34 cellular contexts compared by ENCODE assay signal in genomic region chr6:163483107-163483506, GRCh38.
"Had no signal": no experiment of that assay in that cellular context is flagged by ENCODE, and none has a peak within 500 bp of the region (broad histone marks: within the 10 kb centered on the region; RNA-seq: fewer than 3 reads in every experiment).

No MANE protein-coding gene starts in this region.

- H3K4me3 ChIP-seq: adrenal gland, coronary artery, esophagus muscularis mucosa, gastroesophageal sphincter had no signal

- H3K4me3 Mint-ChIP-seq: activated B cell treated with CpG ODN at 0.5 μM for 24 hours; activated CD8-positive, alpha-beta T cell treated with anti-CD3 and anti-CD28 coated beads for 36 hours; activated naive CD4-positive, alpha-beta T cell treated with anti-CD3 and anti-CD28 coated beads for 36 hours; activated naive CD4-positive, alpha-beta T cell treated with anti-CD3 and anti-CD28 coated beads, Interleukin-2, amount 50 U/mL, for 24 hours; activated naive CD8-positive, alpha-beta T cell treated with anti-CD3 and anti-CD28 coated beads for 36 hours; activated naive CD8-positive, alpha-beta T cell treated with anti-CD3 and anti-CD28 coated beads, Interleukin-2, amount 50 U/mL, for 24 hours; activated T-cell treated with anti-CD3 and anti-CD28 coated beads, Interleukin-2, amount 50 U/mL, for 4 hours; central memory CD8-positive, alpha-beta T cell; dendritic cell treated with granulocyte-macrophage colony-stimulating factor and Interleukin-4, amounts not matched to agents 40 ng/mL and 50 ng/mL, for 4 days; endodermal cell; T-helper 17 cell; T-helper 2 cell treated with Interferon-gamma antibody and Interleukin-4, amounts not matched to agents 5 μg/mL and 100 μg/mL, for 36 hours had no signal

- FAIRE-seq: bronchial epithelial cell had no signal

- H3K27me3 Mint-ChIP-seq: activated B cell treated with CpG ODN at 0.5 μM for 24 hours; activated CD8-positive, alpha-beta T cell treated with anti-CD3 and anti-CD28 coated beads for 36 hours; activated naive CD4-positive, alpha-beta T cell treated with anti-CD3 and anti-CD28 coated beads, Interleukin-2, amount 50 U/mL, for 24 hours; activated naive CD8-positive, alpha-beta T cell treated with anti-CD3 and anti-CD28 coated beads for 36 hours; activated naive CD8-positive, alpha-beta T cell treated with anti-CD3 and anti-CD28 coated beads, Interleukin-2, amount 50 U/mL, for 24 hours; central memory CD8-positive, alpha-beta T cell; dendritic cell treated with granulocyte-macrophage colony-stimulating factor and Interleukin-4, amounts not matched to agents 40 ng/mL and 50 ng/mL, for 4 days; T-helper 17 cell had no signal

- DNase-seq: activated B cell treated with CpG ODN at 0.5 μM for 24 hours; activated CD4-positive, alpha-beta T cell treated with anti-CD3 and anti-CD28 coated beads for 48 hours; activated CD4-positive, alpha-beta T cell treated with anti-CD3 and anti-CD28 coated beads, Interleukin-2, amount 50 U/mL, for 1 hour; activated CD4-positive, alpha-beta T cell treated with anti-CD3 and anti-CD28 coated beads, Interleukin-2, amount 50 U/mL, for 48 hours; activated CD8-positive, alpha-beta memory T cell treated with anti-CD3 and anti-CD28 coated beads for 24 hours; activated CD8-positive, alpha-beta T cell treated with anti-CD3 and anti-CD28 coated beads for 36 hours; activated effector memory CD4-positive, alpha-beta T cell treated with anti-CD3 and anti-CD28 coated beads, Interleukin-2, amount 50 U/mL, for 16 hours; activated naive CD4-positive, alpha-beta T cell treated with anti-CD3 and anti-CD28 coated beads for 36 hours; activated naive CD8-positive, alpha-beta T cell treated with anti-CD3 and anti-CD28 coated beads for 36 hours; activated naive CD8-positive, alpha-beta T cell treated with anti-CD3 and anti-CD28 coated beads, Interleukin-2, amount 50 U/mL, for 24 hours; activated T-cell treated with anti-CD3 and anti-CD28 coated beads, Interleukin-2, amount 50 U/mL, for 4 hours; adrenal gland; amygdala; aorta; brain microvascular endothelial cell; dorsolateral prefrontal cortex; effector memory CD4-positive, alpha-beta T cell; endodermal cell; erythroblast; foreskin keratinocyte; T-helper 1 cell; T-helper 17 cell; T1000; WERI-Rb-1 had no signal

- H3K27ac ChIP-seq: adrenal gland, brain microvascular endothelial cell, coronary artery, esophagus muscularis mucosa, foreskin keratinocyte, gastroesophageal sphincter, WERI-Rb-1 had no signal

- ATAC-seq: activated CD4-positive, CD25-positive, alpha-beta regulatory T cell treated with anti-CD3 and anti-CD28 coated beads, Interleukin-2, amount 50 U/mL, for 24 hours; activated CD8-positive, alpha-beta T cell treated with anti-CD3 and anti-CD28 coated beads for 36 hours; activated naive CD8-positive, alpha-beta T cell treated with anti-CD3 and anti-CD28 coated beads, Interleukin-2, amount 50 U/mL, for 24 hours; activated T-cell treated with anti-CD3 and anti-CD28 coated beads, Interleukin-2, amount 50 U/mL, for 4 hours; foreskin keratinocyte; gastroesophageal sphincter; T-helper 17 cell had no signal

- H3K9me3 Mint-ChIP-seq: activated B cell treated with CpG ODN at 0.5 μM for 24 hours; activated CD8-positive, alpha-beta T cell treated with anti-CD3 and anti-CD28 coated beads for 36 hours; activated naive CD4-positive, alpha-beta T cell treated with anti-CD3 and anti-CD28 coated beads for 36 hours; activated naive CD4-positive, alpha-beta T cell treated with anti-CD3 and anti-CD28 coated beads, Interleukin-2, amount 50 U/mL, for 24 hours; activated naive CD8-positive, alpha-beta T cell treated with anti-CD3 and anti-CD28 coated beads for 36 hours; activated naive CD8-positive, alpha-beta T cell treated with anti-CD3 and anti-CD28 coated beads, Interleukin-2, amount 50 U/mL, for 24 hours; activated T-cell treated with anti-CD3 and anti-CD28 coated beads, Interleukin-2, amount 50 U/mL, for 4 hours; activated T-helper 2 cell treated with anti-CD3 and anti-CD28 coated beads, Interferon-gamma antibody, Interleukin-2, Interleukin-4, amounts not matched to agents 10 μg/mL and 5 μg/mL and 100 μg/mL, durations not matched to agents 14 hours and 24 hours and 36 hours; central memory CD8-positive, alpha-beta T cell; dendritic cell treated with granulocyte-macrophage colony-stimulating factor and Interleukin-4, amounts not matched to agents 40 ng/mL and 50 ng/mL, for 4 days; endodermal cell; T-helper 2 cell treated with Interferon-gamma antibody and Interleukin-4, amounts not matched to agents 5 μg/mL and 100 μg/mL, for 36 hours had no signal

- H3K27me3 ChIP-seq: adrenal gland, brain microvascular endothelial cell, dorsolateral prefrontal cortex, esophagus muscularis mucosa, foreskin keratinocyte, gastroesophageal sphincter had no signal

- H3K27ac Mint-ChIP-seq: activated B cell treated with CpG ODN at 0.5 μM for 24 hours; activated CD8-positive, alpha-beta T cell treated with anti-CD3 and anti-CD28 coated beads for 36 hours; activated naive CD4-positive, alpha-beta T cell treated with anti-CD3 and anti-CD28 coated beads for 36 hours; activated naive CD4-positive, alpha-beta T cell treated with anti-CD3 and anti-CD28 coated beads, Interleukin-2, amount 50 U/mL, for 24 hours; activated naive CD8-positive, alpha-beta T cell treated with anti-CD3 and anti-CD28 coated beads for 36 hours; activated naive CD8-positive, alpha-beta T cell treated with anti-CD3 and anti-CD28 coated beads, Interleukin-2, amount 50 U/mL, for 24 hours; activated T-helper 2 cell treated with anti-CD3 and anti-CD28 coated beads, Interferon-gamma antibody, Interleukin-2, Interleukin-4, amounts not matched to agents 10 μg/mL and 5 μg/mL and 100 μg/mL, durations not matched to agents 14 hours and 24 hours and 36 hours; dendritic cell treated with granulocyte-macrophage colony-stimulating factor and Interleukin-4, amounts not matched to agents 40 ng/mL and 50 ng/mL, for 4 days; endodermal cell; T-helper 17 cell; T-helper 2 cell treated with Interferon-gamma antibody and Interleukin-4, amounts not matched to agents 5 μg/mL and 100 μg/mL, for 36 hours had no signal

- H3K9me3 ChIP-seq: adrenal gland, esophagus muscularis mucosa, gastroesophageal sphincter had no signal
